ENCODE assay signal across 8 cellular contexts in genomic region chr19:34428549-34429285, GRCh38. TPM values are rescaled to one million over a fixed set of nuclear protein-coding genes. Genes with fewer than 3 reads are reported as not detected.
DNase-seq lines count a peak whose midpoint lies in the region; ATAC-seq and TF ChIP-seq lines count a peak whose summit lies in the region.

No MANE protein-coding gene starts in this region.

- peak overlapping the region; percentile 94 for H2AK5ac ChIP-seq in IMR-90 (ENCODE audit: low read depth, low read length)

- TF ChIP-seq RAD21 in IMR-90 (IDR thresholded peaks at IDR 0.05; ENCODE audit: low read length), result no peak

- H3K56ac ChIP-seq in IMR-90 (ENCODE audit: extremely low read depth, insufficient read depth, low read length), result peak overlapping the region; percentile 70

- ATAC-seq in GM21529 (IDR thresholded peaks at IDR 0.05; ENCODE audit: unreplicated experiment) (peak; percentile 49), IMR-90 (ENCODE audit: low read depth) (peak; percentile 73), naive B cell (ENCODE audit: low read depth in 2 of 2) (peak; percentile 41 to 42)

- peak overlapping the region; percentile 9; the same call in 1 of the 2 replicates for H2BK120ac ChIP-seq in IMR-90 (ENCODE audit: low read depth, low read length)

- TF ChIP-seq CTCF in IMR-90 (conservative IDR thresholded peaks at IDR 0.05; ENCODE audit: low read depth, low read length) (no peak), esophagus muscularis mucosa (IDR thresholded peaks at IDR 0.05) (no peak), type B pancreatic cell (conservative IDR thresholded peaks at IDR 0.05) (no peak)

- TSS peak; percentile 16 for BruUV-seq in IMR-90 (replicated peaks; lab: Mats Ljungman, UMichigan)

- no peaks in the 10 kb centered on the region for H3K9me3 ChIP-seq in IMR-90 (ENCODE audit: control insufficient read depth, insufficient read depth, low read length)
- H3K9me3 ChIP-seq in esophagus muscularis mucosa, result no peaks in the 10 kb centered on the region

- peak overlapping the region in 1 of 2 experiments; percentile 24; a peak in 2 of 4 replicates for H4K8ac ChIP-seq in IMR-90 (ENCODE audit: low read depth in 2 of 2, low read length in 2 of 2)

- H3K4me1 Mint-ChIP-seq in naive B cell (peaks cover 24 to 36% (median 26%) of the 10 kb centered on the region in 3 donors), type B pancreatic cell (ENCODE audit: unreplicated experiment) (peaks cover 13% of the 10 kb centered on the region)

- intact Hi-C loops in IMR-90 (cut with micrococcal nuclease) (loop anchor here (2.0 kb wide), 1 partner anchor 52 kb away; the partner anchor contains the start of gene WTIP), esophagus muscularis mucosa (cut with DNase I) (no loop called here)

- no peak overlapping the region; the same call in 1 of the 2 replicates for H4K5ac ChIP-seq in IMR-90 (ENCODE audit: low read depth, low read length)

- in situ Hi-C loops in IMR-90 (cut with MboI; ENCODE audit: low sequenced_read_pairs), result no loop called here

- H3K36me3 ChIP-seq in IMR-90 (ENCODE audit: control insufficient read depth, insufficient read depth, low read length), result peaks cover 6% of the 10 kb centered on the region
- H3K36me3 ChIP-seq in esophagus muscularis mucosa, result peaks cover 0 to 30% (median 10%) of the 10 kb centered on the region in 4 donors

- 0% methylated on average over 1 of the region's 68 CpGs; no CpG with 5 or more reads in 1 of the 2 experiments for WGBS in IMR-90 (ENCODE audit: extremely low coverage in 2 of 2, insufficient read length in 1 of 2), 2 experiments
- 0% methylated on average over 28 of the region's 68 CpGs for WGBS in esophagus muscularis mucosa

- peaks cover 48% of the 10 kb centered on the region for H4K20me1 ChIP-seq in IMR-90 (ENCODE audit: insufficient read depth, low read length)

- H2BK15ac ChIP-seq in IMR-90 (ENCODE audit: low read depth, low read length), result no peak overlapping the region

- H3K4me3 Mint-ChIP-seq in naive B cell, result peak overlapping the region; percentile 89 to 98 (median 95)
- H3K4me3 Mint-ChIP-seq in type B pancreatic cell, result peak overlapping the region; percentile 99

- H3K36me3 Mint-ChIP-seq in naive B cell, result peaks cover 0 to 8% of the 10 kb centered on the region in 2 donors
- H3K36me3 Mint-ChIP-seq in type B pancreatic cell, result peaks cover 9% of the 10 kb centered on the region

- peak overlapping the region; percentile 86 for H2AFZ ChIP-seq in IMR-90 (replicated peaks; ENCODE audit: low read length, poor library complexity)

- H2AK9ac ChIP-seq in IMR-90 (replicated peaks; ENCODE audit: low read depth, low read length, poor library complexity), result peak overlapping the region; percentile 96

- H3K27me3 Mint-ChIP-seq in naive B cell (no peaks in the 10 kb centered on the region), type B pancreatic cell (no peaks in the 10 kb centered on the region)

- H3K4me1 ChIP-seq in IMR-90 (ENCODE audit: control insufficient read depth, insufficient read depth, low read length), result peaks cover 18% of the 10 kb centered on the region
- peaks cover 32 to 54% (median 48%) of the 10 kb centered on the region in 4 donors for H3K4me1 ChIP-seq in esophagus muscularis mucosa

- TF ChIP-seq POLR2A in IMR-90 (IDR thresholded peaks at IDR 0.05; ENCODE audit: low read depth, low read length) (no peak), esophagus muscularis mucosa (IDR thresholded peaks at IDR 0.05; ENCODE audit: low read depth) (no peak)

- H3K27ac Mint-ChIP-seq in naive B cell, result peak overlapping the region; percentile 33 to 97 (median 94)
- H3K27ac Mint-ChIP-seq in type B pancreatic cell, result peak overlapping the region; percentile 93

- no peak for TF ChIP-seq EP300 in esophagus muscularis mucosa (IDR thresholded peaks at IDR 0.05)

- peak overlapping the region; percentile 95 for H3K9ac ChIP-seq in IMR-90 (ENCODE audit: low read depth, low read length)

- dilution Hi-C loops in IMR-90 (cut with HindIII; ENCODE audit: low sequenced_read_pairs, unreplicated experiment), result no loop called here

- H3K27ac ChIP-seq in IMR-90 (ENCODE audit: insufficient read depth, low read length), result peak overlapping the region; percentile 84
- H3K27ac ChIP-seq in esophagus muscularis mucosa (replicated peaks in 1 of 4), result peak overlapping the region; percentile 85 to 94 (median 92)

- H3K4me3 ChIP-seq in IMR-90 (ENCODE audit: insufficient read depth, low read depth, low read length) (peak overlapping the region; percentile 99), esophagus muscularis mucosa (peak overlapping the region; percentile 76 to 92 (median 88))

- H4K91ac ChIP-seq in IMR-90 (ENCODE audit: insufficient read depth, low read depth, low read length), result 0 out of 2 replicates have a peak overlapping the region, but pooled peaks have one; percentile 10

- peak; percentile 85 for DNase-seq in GM03348 (ENCODE audit: low spot score)
- DNase-seq in IMR-90, result peak; percentile 17
- DNase-seq in activated CD4-positive, alpha-beta T cell treated with anti-CD3 and anti-CD28 coated beads, Interleukin-2, amount 50 U/mL, for 24 hours (ENCODE audit: low read depth in 1 of 2, low spot score in 1 of 2), result peak; percentile 18 to 33
- no peak for DNase-seq in esophagus muscularis mucosa (ENCODE audit: extremely low spot score)
- peak; percentile 26 for DNase-seq in naive B cell
- no peak for DNase-seq in type B pancreatic cell (ENCODE audit: extremely low spot score, unreplicated experiment)
- DNase-seq in GF-D8 (lab: John Stamatoyannopoulos, UW), result no peak

- H3K9me1 ChIP-seq in IMR-90 (ENCODE audit: insufficient read depth, low read length), result peaks cover 2% of the 10 kb centered on the region; the same call in 1 of the 2 replicates

- peak overlapping the region; percentile 95 for H3K23ac ChIP-seq in IMR-90 (ENCODE audit: low read depth, low read length)

- no peak overlapping the region for H2BK20ac ChIP-seq in IMR-90 (ENCODE audit: low read depth, low read length)

- POLR2A ChIA-PET in IMR-90 (lab: Charles Lee; ENCODE audit: unreplicated experiment), result interaction anchor here (0.7 kb wide), 1 partner anchor 32 kb away, joined by 3 read pairs; no protein-coding TSS in a partner anchor

- no peaks in the 10 kb centered on the region for H3K27me3 ChIP-seq in IMR-90 (ENCODE audit: control insufficient read depth, insufficient read depth, low read length)
- H3K27me3 ChIP-seq in esophagus muscularis mucosa, result no peaks in the 10 kb centered on the region

- peak overlapping the region; percentile 99 for H3K4me2 ChIP-seq in IMR-90 (ENCODE audit: low read depth, low read length)

- peak overlapping the region; percentile 83 for H2BK5ac ChIP-seq in IMR-90 (ENCODE audit: low read depth, low read length, poor library complexity, severe bottlenecking)

- peak overlapping the region; percentile 94 for H3K14ac ChIP-seq in IMR-90 (replicated peaks; ENCODE audit: low read depth, low read length)

- peak overlapping the region; percentile 55 for H3K18ac ChIP-seq in IMR-90 (ENCODE audit: low read depth, low read length)

- H3K9me3 Mint-ChIP-seq in naive B cell (no peaks in the 10 kb centered on the region), type B pancreatic cell (no peaks in the 10 kb centered on the region)

- H3K79me1 ChIP-seq in IMR-90 (ENCODE audit: low read depth in 1 of 2, low read length in 2 of 2), result peaks cover 3 to 37% of the 10 kb centered on the region in 2 experiments

- CTCF ChIA-PET in IMR-90 (lab: Yijun Ruan, JAX), result interaction anchor here (1.1 kb wide), 1 partner anchor 13 kb away, joined by 4 read pairs; no protein-coding TSS in a partner anchor

- H3K4ac ChIP-seq in IMR-90 (ENCODE audit: low read depth, low read length), result peak overlapping the region; percentile 68

TF ChIP-seq in IMR-90, 13 proteins besides CTCF, POLR2A, EP300 and RAD21 (continues in another document):
- TF ChIP-seq RFX5 (IDR thresholded peaks at IDR 0.05; ENCODE audit: low read depth, low read length) (no peak), MAZ (IDR thresholded peaks at IDR 0.05; ENCODE audit: borderline replicate concordance, low read depth, low read length) (peak; percentile 58; the same call in 1 of the 2 replicates), SMC3 (IDR thresholded peaks at IDR 0.05; ENCODE audit: low read depth, low read length) (no peak), MAFK (IDR thresholded peaks at IDR 0.05; ENCODE audit: low read depth, low read length) (no peak), NFE2L2 (IDR thresholded peaks at IDR 0.05; ENCODE audit: low read depth, low read length) (no peak), USF2 (IDR thresholded peaks at IDR 0.05; ENCODE audit: low read depth, low read length) (no peak), FOS (IDR thresholded peaks at IDR 0.05; ENCODE audit: low read depth, low read length) (no peak)

RNA-seq across cellular contexts. Expression of gene UBA2, which starts 0.5 kb away (rescaled TPM):
- 135 and 153 TPM in 2 replicates for total RNA-seq in IMR-90 (2012; rRNA removed)
- 82.3 and 82.8 TPM in 2 replicates for polyA plus RNA-seq in IMR-90 (2012; rRNA removed)
- polyA plus RNA-seq in IMR-90 (2012; cell fraction: cytosol; rRNA removed), result 14.1 and 26.7 TPM in 2 replicates
- 5.9 and 37.2 TPM in 2 replicates for polyA plus RNA-seq in IMR-90 (2012; cell fraction: nucleus; rRNA removed; ENCODE audit: low replicate concordance)
- 10 to 100 TPM; 68.3 to 95.6 (median 88.6) TPM for total RNA-seq in esophagus muscularis mucosa
- 10 to 100 TPM; 84.2 to 91.7 (median 86.7) TPM for polyA plus RNA-seq in naive B cell (ENCODE audit: low read depth in 6 of 6)
- total RNA-seq in type B pancreatic cell (ENCODE audit: low replicate concordance), result 88.5 and 109 TPM in 2 replicates

RNA-seq across cellular contexts. Expression of gene PDCD2L, which starts 24.5 kb away (rescaled TPM):
- total RNA-seq in IMR-90 (2012; rRNA removed) (10.6 and 12.2 TPM in 2 replicates), esophagus muscularis mucosa (10 to 100 TPM in 3 of 4 donors, 1 to 10 TPM in 1; 8.6 to 14.8 (median 12.5) TPM), type B pancreatic cell (ENCODE audit: low replicate concordance) (10.1 and 13.3 TPM in 2 replicates)
- polyA plus RNA-seq in IMR-90 (2012; rRNA removed) (12.1 and 13.0 TPM in 2 replicates), naive B cell (ENCODE audit: low read depth in 6 of 6) (10 to 100 TPM in 5 of 6 donors, 1 to 10 TPM in 1; 4.7 to 20.9 (median 16.3) TPM)
- polyA plus RNA-seq in IMR-90 (2012; cell fraction: cytosol; rRNA removed), result 11.7 and 13.0 TPM in 2 replicates
- polyA plus RNA-seq in IMR-90 (2012; cell fraction: nucleus; rRNA removed; ENCODE audit: low replicate concordance), result 6.2 and 6.9 TPM in 2 replicates

RNA-seq across cellular contexts. Expression of gene WTIP, which starts 52.8 kb away (rescaled TPM):
- total RNA-seq in IMR-90 (2012; rRNA removed) (35.0 and 48.9 TPM in 2 replicates), esophagus muscularis mucosa (10 to 100 TPM; 19.1 to 68.0 (median 43.4) TPM), type B pancreatic cell (ENCODE audit: low replicate concordance) (23.9 and 29.3 TPM in 2 replicates)
- polyA plus RNA-seq in IMR-90 (2012; rRNA removed) (30.3 and 30.7 TPM in 2 replicates), naive B cell (ENCODE audit: low read depth in 6 of 6) (under 1 TPM in 1 of 6 donors, not detected in 5; 0.01 TPM)
- polyA plus RNA-seq in IMR-90 (2012; cell fraction: cytosol; rRNA removed), result 25.9 and 38.5 TPM in 2 replicates
- 19.3 and 41.0 TPM in 2 replicates for polyA plus RNA-seq in IMR-90 (2012; cell fraction: nucleus; rRNA removed; ENCODE audit: low replicate concordance)

Comparison
In these comparisons a context has a peak if more than half of its experiments do, and no peak if none do; other contexts are left out.
1. DNase-seq: peak in GM03348 (single experiment), IMR-90 (single experiment), activated CD4-positive, alpha-beta T cell treated with anti-CD3 and anti-CD28 coated beads, Interleukin-2, amount 50 U/mL, for 24 hours (2 of 2) and naive B cell (single experiment); none in esophagus muscularis mucosa (single experiment), type B pancreatic cell (single experiment) and GF-D8 (single experiment).
2. Peak in every context shown above with its lines, with median percentiles within 50 percentile points of each other: ATAC-seq.